ENCODE assay signal across 14 cellular contexts in the genomic region with DNA sequence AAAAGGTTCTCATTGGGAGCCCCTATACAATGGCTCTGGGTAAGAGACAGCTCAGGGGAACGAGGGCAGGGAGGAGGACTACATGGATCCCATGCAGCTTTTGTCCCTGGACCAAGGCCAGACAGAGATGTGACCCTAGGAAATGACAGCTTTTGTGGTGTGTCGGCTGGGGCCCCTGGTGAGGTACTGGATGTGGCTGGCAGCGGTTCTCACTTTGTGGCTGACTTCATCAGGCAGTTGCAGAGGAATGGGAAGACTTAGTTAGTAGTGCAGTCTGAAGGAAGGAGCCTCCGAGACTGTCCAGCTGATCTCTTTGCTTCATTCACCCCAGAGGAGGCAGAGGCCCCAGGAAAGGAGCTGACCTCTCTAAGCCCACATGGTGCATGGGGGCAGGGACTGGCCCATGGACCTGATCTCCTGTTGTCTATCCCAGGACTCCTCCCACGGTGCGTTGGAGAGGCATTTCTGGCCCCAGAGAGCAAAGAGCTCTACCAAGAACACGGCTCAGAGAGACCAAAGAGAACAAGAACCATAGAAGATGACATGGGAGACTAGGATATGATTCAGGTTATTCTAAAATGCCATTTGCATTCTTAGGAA.
"Had no signal": no experiment of that assay in that cellular context is flagged by ENCODE, and none has a peak within 500 bp of the region (broad histone marks: within the 10 kb centered on the region; RNA-seq: fewer than 3 reads in every experiment).

No MANE protein-coding gene starts in this region.

- H3K36me3 ChIP-seq: lower lobe of right lung, thyroid gland had no signal

- H3K9me3 ChIP-seq: lower lobe of right lung, thyroid gland had no signal

- DNase-seq: activated CD4-positive, alpha-beta memory T cell treated with anti-CD3 and anti-CD28 coated beads for 36 hours; activated CD4-positive, alpha-beta T cell treated with anti-CD3 and anti-CD28 coated beads for 36 hours; activated CD8-positive, alpha-beta memory T cell treated with anti-CD3 and anti-CD28 coated beads, Interleukin-2, amount 10 ng/mL, durations not matched to agents 7 days and 5 days; activated naive CD4-positive, alpha-beta T cell treated with anti-CD3 and anti-CD28 coated beads, Interleukin-2, amount 10 ng/mL, durations not matched to agents 7 days and 5 days; activated T-cell treated with anti-CD3 and anti-CD28 coated beads, Interleukin-2, amount 50 U/mL, for 1 hour; foreskin melanocyte; lower lobe of right lung; retina; T1000; thyroid gland had no signal

- H3K4me3 Mint-ChIP-seq: activated CD4-positive, alpha-beta memory T cell treated with anti-CD3 and anti-CD28 coated beads for 36 hours; activated CD4-positive, alpha-beta T cell treated with anti-CD3 and anti-CD28 coated beads for 36 hours; activated CD8-positive, alpha-beta memory T cell treated with anti-CD3 and anti-CD28 coated beads, Interleukin-2, amount 10 ng/mL, durations not matched to agents 7 days and 5 days; activated naive CD4-positive, alpha-beta T cell treated with anti-CD3 and anti-CD28 coated beads, Interleukin-2, amount 10 ng/mL, durations not matched to agents 7 days and 5 days; mesothelial cell of epicardium; stimulated activated effector memory CD8-positive, alpha-beta T cell treated with anti-CD3 and anti-CD28 coated beads, Interleukin-12 subunit alpha, Interleukin-12 subunit beta, amount 100 ng/mL, for 72 hours had no signal

- H3K4me1 ChIP-seq: lower lobe of right lung, thyroid gland had no signal

- H3K27ac Mint-ChIP-seq: activated CD4-positive, alpha-beta memory T cell treated with anti-CD3 and anti-CD28 coated beads for 36 hours; activated CD4-positive, alpha-beta T cell treated with anti-CD3 and anti-CD28 coated beads for 36 hours; activated CD8-positive, alpha-beta memory T cell treated with anti-CD3 and anti-CD28 coated beads, Interleukin-2, amount 10 ng/mL, durations not matched to agents 7 days and 5 days; activated naive CD4-positive, alpha-beta T cell treated with anti-CD3 and anti-CD28 coated beads, Interleukin-2, amount 10 ng/mL, durations not matched to agents 7 days and 5 days; activated T-helper 2 cell treated with anti-CD3 and anti-CD28 coated beads, Interferon-gamma antibody, Interleukin-2, Interleukin-4, amounts not matched to agents 10 μg/mL and 5 μg/mL and 100 μg/mL, durations not matched to agents 14 hours and 24 hours and 36 hours; mesothelial cell of epicardium; stimulated activated effector memory CD8-positive, alpha-beta T cell treated with anti-CD3 and anti-CD28 coated beads, Interleukin-12 subunit alpha, Interleukin-12 subunit beta, amount 100 ng/mL, for 72 hours had no signal

- H3K27me3 ChIP-seq: thyroid gland had no signal

- H3K4me3 ChIP-seq: lower lobe of right lung, thyroid gland had no signal

- H3K4me1 Mint-ChIP-seq: activated CD4-positive, alpha-beta T cell treated with anti-CD3 and anti-CD28 coated beads for 36 hours; activated naive CD4-positive, alpha-beta T cell treated with anti-CD3 and anti-CD28 coated beads, Interleukin-2, amount 10 ng/mL, durations not matched to agents 7 days and 5 days; mesothelial cell of epicardium; stimulated activated effector memory CD8-positive, alpha-beta T cell treated with anti-CD3 and anti-CD28 coated beads, Interleukin-12 subunit alpha, Interleukin-12 subunit beta, amount 100 ng/mL, for 72 hours had no signal

- H3K9me3 Mint-ChIP-seq: activated naive CD4-positive, alpha-beta T cell treated with anti-CD3 and anti-CD28 coated beads, Interleukin-2, amount 10 ng/mL, durations not matched to agents 7 days and 5 days; activated T-helper 2 cell treated with anti-CD3 and anti-CD28 coated beads, Interferon-gamma antibody, Interleukin-2, Interleukin-4, amounts not matched to agents 10 μg/mL and 5 μg/mL and 100 μg/mL, durations not matched to agents 14 hours and 24 hours and 36 hours; stimulated activated effector memory CD8-positive, alpha-beta T cell treated with anti-CD3 and anti-CD28 coated beads, Interleukin-12 subunit alpha, Interleukin-12 subunit beta, amount 100 ng/mL, for 72 hours had no signal

- H3K27ac ChIP-seq: epithelial cell of prostate, lower lobe of right lung, thyroid gland had no signal

- H3K36me3 Mint-ChIP-seq: activated CD4-positive, alpha-beta memory T cell treated with anti-CD3 and anti-CD28 coated beads for 36 hours; activated CD8-positive, alpha-beta memory T cell treated with anti-CD3 and anti-CD28 coated beads, Interleukin-2, amount 10 ng/mL, durations not matched to agents 7 days and 5 days; activated naive CD4-positive, alpha-beta T cell treated with anti-CD3 and anti-CD28 coated beads, Interleukin-2, amount 10 ng/mL, durations not matched to agents 7 days and 5 days; stimulated activated effector memory CD8-positive, alpha-beta T cell treated with anti-CD3 and anti-CD28 coated beads, Interleukin-12 subunit alpha, Interleukin-12 subunit beta, amount 100 ng/mL, for 72 hours had no signal
